In genomic region chr14:70622111-70622712, GRCh38 we compare ENCODE assay signal across 8 cellular contexts. TPM values are rescaled to one million over a fixed set of nuclear protein-coding genes. Genes with fewer than 3 reads are reported as not detected.
DNase-seq lines count a peak whose midpoint lies in the region; ATAC-seq and TF ChIP-seq lines count a peak whose summit lies in the region.

No MANE protein-coding gene starts in this region.

- DNase-seq in AG09309 (ENCODE audit: low read depth) (no peak), NCI-H2196 (lab: John Stamatoyannopoulos, UW; ENCODE audit: unreplicated experiment) (peak; percentile 42)
- peak; percentile 89 for DNase-seq in activated CD4-positive, alpha-beta T cell treated with anti-CD3 and anti-CD28 coated beads, Interleukin-2, amount 10 ng/mL, durations not matched to agents 24 days and 14 days

- no peak overlapping the region for H3K27ac ChIP-seq in parathyroid adenoma

- no peaks in the 10 kb centered on the region for H3K4me1 Mint-ChIP-seq in activated CD4-positive, alpha-beta T cell treated with anti-CD3 and anti-CD28 coated beads, Interleukin-2, amount 10 ng/mL, durations not matched to agents 24 days and 14 days

- H2AFZ ChIP-seq in parathyroid adenoma: no peak overlapping the region

- no peaks in the 10 kb centered on the region for H3K79me2 ChIP-seq in parathyroid adenoma

- no peaks in the 10 kb centered on the region for H3K4me1 ChIP-seq in parathyroid adenoma

- intact Hi-C loops in activated CD4-positive, alpha-beta T cell treated with anti-CD3 and anti-CD28 coated beads, Interleukin-2, amount 10 ng/mL, durations not matched to agents 24 days and 14 days (cut with micrococcal nuclease): loop anchor here (1.0 to 2.0 kb wide), 3 partner anchors 92 to 351 kb away; no protein-coding TSS in a partner anchor

- H3K9me3 Mint-ChIP-seq in activated CD4-positive, alpha-beta T cell treated with anti-CD3 and anti-CD28 coated beads, Interleukin-2, amount 10 ng/mL, durations not matched to agents 24 days and 14 days: peaks cover 14% of the 10 kb centered on the region

- H3K27ac Mint-ChIP-seq in activated CD4-positive, alpha-beta T cell treated with anti-CD3 and anti-CD28 coated beads, Interleukin-2, amount 10 ng/mL, durations not matched to agents 24 days and 14 days: no peak overlapping the region

- H3K4me3 Mint-ChIP-seq in activated CD4-positive, alpha-beta T cell treated with anti-CD3 and anti-CD28 coated beads, Interleukin-2, amount 10 ng/mL, durations not matched to agents 24 days and 14 days: no peak overlapping the region

- ATAC-seq in GM18867 (IDR thresholded peaks at IDR 0.05; ENCODE audit: unreplicated experiment) (peak; percentile 64), esophagus mucosa (peak; percentile 74), HG03521 (IDR thresholded peaks at IDR 0.05; ENCODE audit: unreplicated experiment) (no peak), GM18861 (IDR thresholded peaks at IDR 0.05; ENCODE audit: unreplicated experiment) (no peak)

- H3K9me3 ChIP-seq in parathyroid adenoma (ENCODE audit: control insufficient read depth, low read length): no peaks in the 10 kb centered on the region

- no peaks in the 10 kb centered on the region for H3K27me3 ChIP-seq in parathyroid adenoma (ENCODE audit: control insufficient read depth, insufficient read depth, low read length)

- H3K4me2 ChIP-seq in parathyroid adenoma (ENCODE audit: low read length): no peak overlapping the region

- H3K4me3 ChIP-seq in AG09309 (ENCODE audit: control insufficient read depth, low read depth, low read length) (no peak overlapping the region), parathyroid adenoma (ENCODE audit: low read depth, low read length) (no peak overlapping the region)

- H3K9ac ChIP-seq in parathyroid adenoma: no peak overlapping the region

- H3K27me3 Mint-ChIP-seq in activated CD4-positive, alpha-beta T cell treated with anti-CD3 and anti-CD28 coated beads, Interleukin-2, amount 10 ng/mL, durations not matched to agents 24 days and 14 days: peaks cover 16% of the 10 kb centered on the region

- H3K36me3 Mint-ChIP-seq in activated CD4-positive, alpha-beta T cell treated with anti-CD3 and anti-CD28 coated beads, Interleukin-2, amount 10 ng/mL, durations not matched to agents 24 days and 14 days (ENCODE audit: low read depth): peaks cover 3% of the 10 kb centered on the region

- TF ChIP-seq CTCF in AG09309 (IDR thresholded peaks at IDR 0.05; ENCODE audit: control insufficient read depth, insufficient read depth, low read depth, low read length, missing control alignments) (peak; percentile 79), parathyroid adenoma (IDR thresholded peaks at IDR 0.05) (peak; percentile 73)

- no peaks in the 10 kb centered on the region for H3K36me3 ChIP-seq in parathyroid adenoma (ENCODE audit: control insufficient read depth, insufficient read depth, low read length)

RNA-seq across cellular contexts. Expression of gene TTC9, which starts 19.5 kb away (rescaled TPM):
- 4.8 and 5.8 TPM in 2 replicates for total RNA-seq in activated CD4-positive, alpha-beta T cell treated with anti-CD3 and anti-CD28 coated beads, Interleukin-2, amount 10 ng/mL, durations not matched to agents 24 days and 14 days
- 40.5 TPM for total RNA-seq in esophagus mucosa

RNA-seq across cellular contexts. Expression of gene MED6, which starts 21.8 kb away (rescaled TPM):
- total RNA-seq in activated CD4-positive, alpha-beta T cell treated with anti-CD3 and anti-CD28 coated beads, Interleukin-2, amount 10 ng/mL, durations not matched to agents 24 days and 14 days: 57.0 and 59.7 TPM in 2 replicates
- 22.2 TPM for total RNA-seq in esophagus mucosa

Comparison
In these comparisons a context has a peak if more than half of its experiments do, and no peak if none do; other contexts are left out.
1. ATAC-seq: peak in GM18867 (single experiment) and esophagus mucosa (single experiment); none in HG03521 (single experiment) and GM18861 (single experiment).